In the genomic region with DNA sequence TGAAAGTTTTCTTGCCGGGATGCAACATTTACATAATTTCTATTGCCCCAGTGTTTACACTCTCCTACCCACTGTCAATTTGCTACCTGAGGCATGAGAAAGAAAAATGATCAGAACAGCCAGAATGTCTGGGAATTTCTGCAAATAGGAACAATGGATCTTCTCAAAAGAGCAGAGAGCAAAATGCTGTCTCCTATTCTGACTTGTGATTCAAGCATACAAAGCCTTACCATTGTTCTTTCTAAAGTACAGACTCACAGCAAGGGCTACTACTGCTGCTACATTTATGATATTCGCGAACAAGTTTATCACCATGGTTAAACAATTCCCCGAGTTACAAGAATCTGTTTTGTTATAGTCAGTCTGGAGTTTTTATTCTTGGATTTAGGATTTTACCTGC, we compare ENCODE assay signal across 38 cellular contexts.
"Had no signal": no experiment of that assay in that cellular context is flagged by ENCODE, and none has a peak within 500 bp of the region (broad histone marks: within the 10 kb centered on the region; RNA-seq: fewer than 3 reads in every experiment).

No MANE protein-coding gene starts in this region.

- H3K4me3 Mint-ChIP-seq: activated CD8-positive, alpha-beta T cell treated with anti-CD3 and anti-CD28 coated beads for 36 hours; activated naive CD8-positive, alpha-beta T cell treated with anti-CD3 and anti-CD28 coated beads for 36 hours; activated T-cell treated with anti-CD3 and anti-CD28 coated beads, Interleukin-2, amount 50 U/mL, for 72 hours; activated T-helper 17 cell treated with anti-CD3 and anti-CD28 coated beads, Interleukin-2, amount 50 U/mL, for 72 hours had no signal

- H3K9ac ChIP-seq: KMS-11 had no signal

- H3K36me3 ChIP-seq: ascending aorta, cardiac muscle cell, Peyer's patch, SJSA1, WERI-Rb-1 had no signal

- H3K9me3 Mint-ChIP-seq: activated CD8-positive, alpha-beta T cell treated with anti-CD3 and anti-CD28 coated beads for 36 hours; activated T-helper 17 cell treated with anti-CD3 and anti-CD28 coated beads, Interleukin-2, amount 50 U/mL, for 72 hours had no signal

- H3K27ac Mint-ChIP-seq: activated CD8-positive, alpha-beta T cell treated with anti-CD3 and anti-CD28 coated beads for 36 hours; activated naive CD8-positive, alpha-beta T cell treated with anti-CD3 and anti-CD28 coated beads for 36 hours; activated T-cell treated with anti-CD3 and anti-CD28 coated beads, Interleukin-2, amount 50 U/mL, for 72 hours; activated T-helper 17 cell treated with anti-CD3 and anti-CD28 coated beads, Interleukin-2, amount 50 U/mL, for 72 hours had no signal

- H3K27me3 ChIP-seq: ascending aorta, cardiac muscle cell, Peyer's patch, SJSA1 had no signal

- H3K36me3 Mint-ChIP-seq: activated naive CD8-positive, alpha-beta T cell treated with anti-CD3 and anti-CD28 coated beads for 36 hours had no signal

- H3K4me3 ChIP-seq: ascending aorta, cardiac muscle cell, Peyer's patch, SJSA1 had no signal

- H3K4me1 Mint-ChIP-seq: activated naive CD8-positive, alpha-beta T cell treated with anti-CD3 and anti-CD28 coated beads for 36 hours; activated T-helper 17 cell treated with anti-CD3 and anti-CD28 coated beads, Interleukin-2, amount 50 U/mL, for 72 hours had no signal

- DNase-seq: activated CD4-positive, alpha-beta T cell treated with anti-CD3 and anti-CD28 coated beads for 1 hour; activated CD4-positive, alpha-beta T cell treated with anti-CD3 and anti-CD28 coated beads for 48 hours; activated CD4-positive, alpha-beta T cell treated with anti-CD3 and anti-CD28 coated beads, Interleukin-2, amount 50 U/mL, for 4 hours; activated CD4-positive, CD25-positive, alpha-beta regulatory T cell; activated CD8-positive, alpha-beta T cell treated with anti-CD3 and anti-CD28 coated beads for 36 hours; activated effector memory CD4-positive, alpha-beta T cell treated with anti-CD3 and anti-CD28 coated beads, Interleukin-2, amount 50 U/mL, for 16 hours; activated naive CD4-positive, alpha-beta T cell; activated naive CD4-positive, alpha-beta T cell treated with anti-CD3 and anti-CD28 coated beads, Interleukin-2, amount 50 U/mL, for 16 hours; activated naive CD8-positive, alpha-beta T cell treated with anti-CD3 and anti-CD28 coated beads for 36 hours; activated T-cell treated with anti-CD3 and anti-CD28 coated beads, Interleukin-2, amount 50 U/mL, for 1 hour; activated T-cell treated with anti-CD3 and anti-CD28 coated beads, Interleukin-2, amount 50 U/mL, for 72 hours; amniotic stem cell; MM.1S; MV-4-11; NCI-H1092 treated with DMSO at 0.1 percent for 48 hours; NCI-H1417; NCI-H146; NCI-H187; NCI-H2029 treated with DMSO at 0.1 percent for 48 hours; NCI-H2107; NCI-H2171; NCI-H510A; NCI-H526; NCI-H748 treated with DMSO at 0.1 percent for 48 hours; NK-92 treated with Interleukin-12 subunit alpha and Interleukin-12 subunit beta, amount 100 ng/mL, for 24 hours; PC-3; Peyer's patch; RPMI8226; SHP77 treated with DMSO at 0.1 percent for 48 hours; T-helper 1 cell; T-helper 2 cell; T-helper 9 cell; WERI-Rb-1 had no signal

- H3K4me1 ChIP-seq: ascending aorta, Peyer's patch, SJSA1 had no signal

- H3K4me2 ChIP-seq: KMS-11 had no signal

- H3K27ac ChIP-seq: ascending aorta, cardiac muscle cell, KMS-11, Peyer's patch, SJSA1, WERI-Rb-1 had no signal

- H3K9me3 ChIP-seq: ascending aorta, Peyer's patch, SJSA1 had no signal
